ENCODE assay signal across 34 cellular contexts in genomic region chr6:45344900-45345299, GRCh38.
"Had no signal": no experiment of that assay in that cellular context is flagged by ENCODE, and none has a peak within 500 bp of the region (broad histone marks: within the 10 kb centered on the region; RNA-seq: fewer than 3 reads in every experiment).

No MANE protein-coding gene starts in this region.

- H3K27me3 ChIP-seq: MG63 had no signal

- H3K36me3 ChIP-seq: MG63 had no signal

- DNase-seq: Karpas-422, Kasumi-1, MG63, MM.1S, MV-4-11, NCI-H1048, NCI-H1092, NCI-H1092 treated with DMSO at 0.1 percent for 48 hours, NCI-H1105, NCI-H1417, NCI-H1417 treated with DMSO at 0.1 percent for 48 hours, NCI-H1436, NCI-H1436 treated with DMSO at 0.1 percent for 48 hours, NCI-H146, NCI-H1694, NCI-H1694 treated with DMSO at 0.1 percent for 48 hours, NCI-H187, NCI-H187 treated with DMSO at 0.1 percent for 48 hours, NCI-H1930, NCI-H2029, NCI-H2029 treated with DMSO at 0.1 percent for 48 hours, NCI-H2081, NCI-H2081 treated with DMSO at 0.1 percent for 48 hours, NCI-H2107, NCI-H2171, NCI-H2171 treated with DMSO at 0.1 percent for 48 hours, NCI-H2227 treated with DMSO at 0.1 percent for 48 hours, NCI-H226, NCI-H345, NCI-H446, NCI-H446 treated with DMSO at 0.1 percent for 48 hours, NCI-H510A, NCI-H510A treated with DMSO at 0.1 percent for 48 hours, NCI-H524 had no signal

- H3K4me3 ChIP-seq: MG63 had no signal

- H3K9me3 ChIP-seq: MG63 had no signal
